25 cellular contexts compared by ENCODE assay signal in the genomic region with DNA sequence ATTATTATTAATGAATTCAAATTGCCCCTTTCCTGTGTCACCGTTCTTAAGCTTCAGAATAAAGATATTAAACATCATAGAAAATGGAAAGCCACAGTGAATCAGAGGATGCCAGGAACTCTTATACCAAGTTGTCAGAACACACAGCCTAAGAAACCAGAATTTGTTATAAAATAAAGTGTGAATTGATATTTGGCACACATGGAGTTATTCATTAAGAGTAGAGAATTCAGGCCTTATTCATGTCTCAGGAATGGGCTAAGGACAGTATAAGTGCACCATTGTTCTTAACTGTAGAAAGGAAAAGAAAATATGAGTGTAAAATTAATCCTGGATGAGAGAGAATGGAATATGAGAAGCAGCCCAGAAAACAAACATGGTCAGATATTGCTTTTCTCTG.
"Had no signal": no experiment of that assay in that cellular context is flagged by ENCODE, and none has a peak within 500 bp of the region (broad histone marks: within the 10 kb centered on the region; RNA-seq: fewer than 3 reads in every experiment).

No MANE protein-coding gene starts in this region.

- H3K79me2 ChIP-seq: parathyroid adenoma had no signal

- ATAC-seq: left lobe of liver; naive thymus-derived CD4-positive, alpha-beta T cell; right cardiac atrium; stimulated activated effector memory CD8-positive, alpha-beta T cell treated with anti-CD3 and anti-CD28 coated beads, Interleukin-12 subunit alpha, Interleukin-12 subunit beta, amount 100 ng/mL, for 72 hours had no signal

- H3K4me1 ChIP-seq: neural progenitor cell, parathyroid adenoma, prostate gland, sigmoid colon, stomach, thyroid gland had no signal

- H3K27me3 ChIP-seq: esophagus muscularis mucosa, neural progenitor cell, sigmoid colon, stomach, thyroid gland had no signal

- H3K9me3 Mint-ChIP-seq: stimulated activated effector memory CD8-positive, alpha-beta T cell treated with anti-CD3 and anti-CD28 coated beads, Interleukin-12 subunit alpha, Interleukin-12 subunit beta, amount 100 ng/mL, for 72 hours had no signal

- H3K27ac Mint-ChIP-seq: immature natural killer cell; naive thymus-derived CD4-positive, alpha-beta T cell; nephron; neural progenitor cell; stimulated activated effector memory CD8-positive, alpha-beta T cell treated with anti-CD3 and anti-CD28 coated beads, Interleukin-12 subunit alpha, Interleukin-12 subunit beta, amount 100 ng/mL, for 72 hours had no signal

- H3K27ac ChIP-seq: coronary artery, esophagus muscularis mucosa, neural progenitor cell, parathyroid adenoma, prostate gland, sigmoid colon, stomach, thyroid gland had no signal

- H3K4me3 Mint-ChIP-seq: immature natural killer cell; naive thymus-derived CD4-positive, alpha-beta T cell; nephron; neural progenitor cell; stimulated activated effector memory CD8-positive, alpha-beta T cell treated with anti-CD3 and anti-CD28 coated beads, Interleukin-12 subunit alpha, Interleukin-12 subunit beta, amount 100 ng/mL, for 72 hours had no signal

- H3K4me1 Mint-ChIP-seq: immature natural killer cell; naive thymus-derived CD4-positive, alpha-beta T cell; nephron; neural progenitor cell had no signal

- H3K36me3 Mint-ChIP-seq: immature natural killer cell; naive thymus-derived CD4-positive, alpha-beta T cell; neural progenitor cell; stimulated activated effector memory CD8-positive, alpha-beta T cell treated with anti-CD3 and anti-CD28 coated beads, Interleukin-12 subunit alpha, Interleukin-12 subunit beta, amount 100 ng/mL, for 72 hours had no signal

- H3K9ac ChIP-seq: neural progenitor cell, parathyroid adenoma had no signal

- H3K4me3 ChIP-seq: coronary artery, esophagus muscularis mucosa, lung, neural progenitor cell, prostate gland, sigmoid colon, stomach, thyroid gland had no signal

- H3K4me2 ChIP-seq: neural progenitor cell had no signal

- H3K9me3 ChIP-seq: esophagus muscularis mucosa, prostate gland, sigmoid colon, thyroid gland had no signal

- H2AFZ ChIP-seq: neural progenitor cell, parathyroid adenoma had no signal

- DNase-seq: dermis blood vessel endothelial cell; effector memory CD4-positive, alpha-beta T cell; hypothalamus; immature natural killer cell; islet precursor cell; mesenchymal stem cell; midbrain; naive thymus-derived CD4-positive, alpha-beta T cell; right cardiac atrium; sigmoid colon; stimulated activated CD4-positive, alpha-beta T cell treated with anti-CD3 and anti-CD28 coated beads, Interleukin-2, amount 100 ng/mL, for 24 hours; stimulated activated CD4-positive, alpha-beta T cell treated with anti-CD3 and anti-CD28 coated beads, Interleukin-4, amount 100 ng/mL, for 24 hours; stimulated activated naive CD4-positive, alpha-beta T cell treated with Interleukin-2 at 50 U/mL for 16 hours; stomach; thyroid gland; trophoblast cell had no signal

- H3K36me3 ChIP-seq: esophagus muscularis mucosa, neural progenitor cell, prostate gland, sigmoid colon, stomach, thyroid gland had no signal
